ENCODE assay signal across 8 cellular contexts in the genomic region with DNA sequence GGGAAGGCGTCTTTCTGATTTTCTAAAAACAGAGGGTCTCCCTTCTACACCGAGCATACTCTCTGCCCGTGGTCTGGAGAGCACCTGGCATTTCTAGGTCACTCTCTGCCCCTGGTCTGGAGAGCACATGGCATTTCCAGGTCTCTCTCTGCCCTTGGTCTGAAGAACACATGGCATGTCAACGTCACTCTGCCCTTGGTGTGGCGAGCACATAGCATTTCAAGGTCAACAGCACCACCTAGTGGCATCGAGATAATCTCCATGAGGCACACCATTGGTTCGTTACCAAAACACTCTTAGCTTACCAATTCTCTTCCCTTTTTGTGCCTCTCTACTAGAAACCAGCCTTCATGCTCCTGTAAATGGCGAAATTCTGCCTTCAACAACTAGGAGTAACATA.
DNase-seq lines count a peak whose midpoint lies in the region; ATAC-seq and TF ChIP-seq lines count a peak whose summit lies in the region.

No MANE protein-coding gene starts in this region.

- CTCF ChIA-PET in activated CD4-positive, alpha-beta memory T cell treated with anti-CD3 and anti-CD28 coated beads for 36 hours (lab: Charles Lee) = interaction anchor here (0.9 to 1.0 kb wide), 2 partner anchors 597 kb away, joined by 3 read pairs; no protein-coding TSS in a partner anchor

- DNase-seq in COLO829 (ENCODE audit: low spot score) = peak; percentile 73
- DNase-seq in HT-29 (ENCODE audit: low spot score) = peak; percentile 91
- DNase-seq in SJSA1 (ENCODE audit: low read depth in 1 of 2, low spot score in 2 of 2) = peak; percentile 38 to 62
- peak; percentile 70 for DNase-seq in fibroblast of the aortic adventitia (ENCODE audit: low read depth)
- DNase-seq in sciatic nerve (ENCODE audit: low spot score) = no peak
- DNase-seq in activated CD4-positive, alpha-beta memory T cell treated with anti-CD3 and anti-CD28 coated beads for 36 hours = no peak
- DNase-seq in NCI-H1417 treated with DMSO at 0.1 percent for 48 hours (lab: John Stamatoyannopoulos, UW) = no peak

- no peaks in the 10 kb centered on the region for H3K36me3 ChIP-seq in SJSA1

- peaks cover 2% of the 10 kb centered on the region for H3K36me3 Mint-ChIP-seq in activated CD4-positive, alpha-beta memory T cell treated with anti-CD3 and anti-CD28 coated beads for 36 hours

- H3K27ac ChIP-seq in SJSA1 = no peak overlapping the region

- POLR2A ChIA-PET in activated CD4-positive, alpha-beta memory T cell treated with anti-CD3 and anti-CD28 coated beads for 36 hours (lab: Charles Lee) = no interaction called here

- ATAC-seq in GM18870 (IDR thresholded peaks at IDR 0.05; ENCODE audit: unreplicated experiment) (peak; percentile 87), sciatic nerve (peak; percentile 73)

- no peak overlapping the region for H3K4me3 Mint-ChIP-seq in activated CD4-positive, alpha-beta memory T cell treated with anti-CD3 and anti-CD28 coated beads for 36 hours

- peaks cover 34% of the 10 kb centered on the region for H3K9me3 Mint-ChIP-seq in activated CD4-positive, alpha-beta memory T cell treated with anti-CD3 and anti-CD28 coated beads for 36 hours

- no peaks in the 10 kb centered on the region for H3K9me3 ChIP-seq in SJSA1 (replicated peaks)

- no peaks in the 10 kb centered on the region for H3K4me1 Mint-ChIP-seq in activated CD4-positive, alpha-beta memory T cell treated with anti-CD3 and anti-CD28 coated beads for 36 hours (ENCODE audit: low read depth)

- no peaks in the 10 kb centered on the region; the same call in 1 of the 2 replicates for H3K27me3 ChIP-seq in SJSA1 (replicated peaks)

- H3K27ac Mint-ChIP-seq in activated CD4-positive, alpha-beta memory T cell treated with anti-CD3 and anti-CD28 coated beads for 36 hours = no peak overlapping the region

- TF ChIP-seq CTCF in fibroblast of the aortic adventitia (IDR thresholded peaks at IDR 0.05; ENCODE audit: insufficient read depth, low read length) = peak; percentile 56

- no peaks in the 10 kb centered on the region for H3K4me1 ChIP-seq in SJSA1 (replicated peaks)

- intact Hi-C loops in sciatic nerve (cut with DNase I) = no loop called here
- intact Hi-C loops in activated CD4-positive, alpha-beta memory T cell treated with anti-CD3 and anti-CD28 coated beads for 36 hours (cut with micrococcal nuclease) = no loop called here

- no peak overlapping the region for H3K4me3 ChIP-seq in SJSA1
- H3K4me3 ChIP-seq in fibroblast of the aortic adventitia (ENCODE audit: low read depth, low read length) = no peak overlapping the region

- no peaks in the 10 kb centered on the region for H3K27me3 Mint-ChIP-seq in activated CD4-positive, alpha-beta memory T cell treated with anti-CD3 and anti-CD28 coated beads for 36 hours

Comparison
In these comparisons a context has a peak if more than half of its experiments do, and no peak if none do; other contexts are left out.
1. DNase-seq: peak in COLO829 (single experiment), HT-29 (single experiment), SJSA1 (2 of 2) and fibroblast of the aortic adventitia (single experiment); none in sciatic nerve (single experiment), activated CD4-positive, alpha-beta memory T cell treated with anti-CD3 and anti-CD28 coated beads for 36 hours (single experiment) and NCI-H1417 treated with DMSO at 0.1 percent for 48 hours (single experiment).